ENCODE assay signal across 1 cellular context in the genomic region with DNA sequence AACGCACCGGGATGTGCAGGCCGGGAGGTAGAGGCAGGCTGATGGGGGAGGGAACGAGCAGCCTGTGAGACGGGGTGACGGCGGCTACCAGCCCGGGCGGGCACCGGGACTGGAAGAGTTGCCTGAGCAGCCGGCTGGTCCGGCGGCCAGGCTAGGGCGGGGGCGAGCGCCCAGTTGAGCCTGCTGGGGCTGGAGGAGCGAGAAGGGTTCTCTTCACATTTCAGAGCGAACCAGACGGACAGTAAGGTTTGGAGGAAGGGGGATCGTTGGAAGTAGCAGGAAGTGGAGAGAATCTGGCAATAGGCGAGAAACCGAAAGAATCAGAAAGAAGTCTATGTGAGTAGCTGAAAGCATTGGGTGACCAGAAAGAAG.
TF ChIP-seq lines count a peak whose summit lies in the region.

No MANE protein-coding gene starts in this region.

TF ChIP-seq in K562, 482 proteins besides CTCF, POLR2A, EP300 and RAD21 (continued from another document):
- TF ChIP-seq, protein P1, sequence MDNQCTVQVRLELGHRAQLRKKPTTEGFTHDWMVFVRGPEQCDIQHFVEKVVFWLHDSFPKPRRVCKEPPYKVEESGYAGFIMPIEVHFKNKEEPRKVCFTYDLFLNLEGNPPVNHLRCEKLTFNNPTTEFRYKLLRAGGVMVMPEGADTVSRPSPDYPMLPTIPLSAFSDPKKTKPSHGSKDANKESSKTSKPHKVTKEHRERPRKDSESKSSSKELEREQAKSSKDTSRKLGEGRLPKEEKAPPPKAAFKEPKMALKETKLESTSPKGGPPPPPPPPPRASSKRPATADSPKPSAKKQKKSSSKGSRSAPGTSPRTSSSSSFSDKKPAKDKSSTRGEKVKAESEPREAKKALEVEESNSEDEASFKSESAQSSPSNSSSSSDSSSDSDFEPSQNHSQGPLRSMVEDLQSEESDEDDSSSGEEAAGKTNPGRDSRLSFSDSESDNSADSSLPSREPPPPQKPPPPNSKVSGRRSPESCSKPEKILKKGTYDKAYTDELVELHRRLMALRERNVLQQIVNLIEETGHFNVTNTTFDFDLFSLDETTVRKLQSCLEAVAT (IDR thresholded peaks at IDR 0.05), result peak in 1 of 2 experiments; percentile 57; a peak in 1 of 4 replicates
- TF ChIP-seq SAP30 (IDR thresholded peaks at IDR 0.05; ENCODE audit: borderline replicate concordance, insufficient read depth, low read depth, low read length, poor library complexity, severe bottlenecking) (peak; percentile 62), MAZ (CRISPR knock-in tag; conservative IDR thresholded peaks at IDR 0.05 in 1 of 2, IDR thresholded peaks at IDR 0.05 in 1 of 2) (0 out of 4 replicates have a peak, but pooled peaks of 1 of the 2 experiments have one; percentile 1), EP400 (IDR thresholded peaks at IDR 0.05) (peak; percentile 10), SUPT5H (IDR thresholded peaks at IDR 0.05) (0 out of 2 replicates have a peak, but pooled peaks have one; percentile 40), ZFX (CRISPR knock-in tag; IDR thresholded peaks at IDR 0.05) (peak; percentile 52), SMARCE1 (IDR thresholded peaks at IDR 0.05) (peak; percentile 41; the same call in 1 of the 2 replicates), PHF8 (IDR thresholded peaks at IDR 0.05; ENCODE audit: borderline replicate concordance, low read length) (peak; percentile 51; the same call in 1 of the 2 replicates)
- TF ChIP-seq, protein P2, sequence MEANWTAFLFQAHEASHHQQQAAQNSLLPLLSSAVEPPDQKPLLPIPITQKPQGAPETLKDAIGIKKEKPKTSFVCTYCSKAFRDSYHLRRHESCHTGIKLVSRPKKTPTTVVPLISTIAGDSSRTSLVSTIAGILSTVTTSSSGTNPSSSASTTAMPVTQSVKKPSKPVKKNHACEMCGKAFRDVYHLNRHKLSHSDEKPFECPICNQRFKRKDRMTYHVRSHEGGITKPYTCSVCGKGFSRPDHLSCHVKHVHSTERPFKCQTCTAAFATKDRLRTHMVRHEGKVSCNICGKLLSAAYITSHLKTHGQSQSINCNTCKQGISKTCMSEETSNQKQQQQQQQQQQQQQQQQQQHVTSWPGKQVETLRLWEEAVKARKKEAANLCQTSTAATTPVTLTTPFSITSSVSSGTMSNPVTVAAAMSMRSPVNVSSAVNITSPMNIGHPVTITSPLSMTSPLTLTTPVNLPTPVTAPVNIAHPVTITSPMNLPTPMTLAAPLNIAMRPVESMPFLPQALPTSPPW (CRISPR knock-in tag; IDR thresholded peaks at IDR 0.05), result peak; percentile 67
